ENCODE assay signal across 8 cellular contexts in the genomic region with DNA sequence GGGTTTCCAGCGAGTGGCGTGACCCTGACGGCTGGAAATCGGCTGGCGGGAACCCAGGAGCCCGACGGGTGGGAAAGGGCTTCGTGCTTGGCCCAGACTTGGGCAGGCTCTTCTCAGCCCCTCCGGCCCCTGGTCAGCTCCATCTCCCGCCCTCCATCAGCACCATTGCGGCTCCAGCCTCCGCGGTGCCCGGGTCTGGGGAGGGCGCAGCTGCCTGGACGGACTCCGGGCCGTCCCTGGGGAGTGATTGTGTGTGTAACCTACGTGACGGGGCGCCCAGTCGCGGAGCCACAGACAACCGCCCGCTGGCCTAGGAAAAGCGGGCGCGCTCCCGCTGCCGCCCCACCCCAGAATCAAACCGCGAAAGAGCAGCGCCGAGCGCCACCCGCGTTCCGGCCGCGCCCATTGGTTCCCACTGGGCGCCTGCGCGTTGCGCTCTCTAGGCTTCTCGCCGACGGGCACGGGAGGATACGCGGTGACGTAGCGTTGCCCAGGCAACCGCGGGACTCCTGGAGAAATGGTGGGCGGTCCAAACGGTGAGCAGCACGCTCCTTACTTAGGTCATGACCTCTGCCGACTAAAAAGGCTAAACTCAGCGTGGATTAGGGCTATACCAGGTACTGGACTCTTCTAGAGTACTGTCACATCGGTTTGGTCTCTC. TPM values are rescaled to one million over a fixed set of nuclear protein-coding genes. Genes with fewer than 3 reads are reported as not detected.
DNase-seq lines count a peak whose midpoint lies in the region; ATAC-seq and TF ChIP-seq lines count a peak whose summit lies in the region.

CFAP20DC (minus strand) TSS at position 355 of the 661 bp plus-strand sequence. CDS start 394 bp downstream, outside the sequence.

- ATAC-seq in Right ventricle myocardium inferior: peak; percentile 98

- peak; percentile 40 for TF ChIP-seq POLR2A in ovary (IDR thresholded peaks at IDR 0.05)
- TF ChIP-seq POLR2A in thyroid gland (IDR thresholded peaks at IDR 0.05): peak in 1 of 2 donors; percentile 48

- peaks cover 2% of the 10 kb centered on the region for H3K27me3 Mint-ChIP-seq in activated naive CD8-positive, alpha-beta T cell

- peak; percentile 88 for DNase-seq in EH (ENCODE audit: low read depth)
- peak; percentile 88 for DNase-seq in GOT3 (lab: John Stamatoyannopoulos, UW)
- peak; percentile 94 for DNase-seq in LHCN-M2 (ENCODE audit: low read depth)
- DNase-seq in SK-N-MC (ENCODE audit: low read depth, low spot score): peak; percentile 18
- peak; percentile 95 for DNase-seq in Right ventricle myocardium inferior (ENCODE audit: missing footprints)
- DNase-seq in ovary: peak; percentile 71 to 93 (median 82)
- DNase-seq in thyroid gland: peak; percentile 88

- peak within 1 kb of the TSS; percentile 61 for H3K27ac Mint-ChIP-seq in activated naive CD8-positive, alpha-beta T cell

- H3K9me3 ChIP-seq in SK-N-MC (ENCODE audit: low read depth, low read length) (no peaks in the 10 kb centered on the region), ovary (no peaks in the 10 kb centered on the region), thyroid gland (no peaks in the 10 kb centered on the region)

- no peaks in the 10 kb centered on the region for H3K36me3 Mint-ChIP-seq in activated naive CD8-positive, alpha-beta T cell

- H3K27me3 ChIP-seq in ovary (no peaks in the 10 kb centered on the region), thyroid gland (no peaks in the 10 kb centered on the region)

- no peak within 1 kb of the TSS for H3K27ac ChIP-seq in SK-N-MC
- no peak within 1 kb of the TSS for H3K27ac ChIP-seq in ovary
- H3K27ac ChIP-seq in thyroid gland: no peak within 1 kb of the TSS

- TF ChIP-seq CTCF in ovary (IDR thresholded peaks at IDR 0.05): no peak
- TF ChIP-seq CTCF in thyroid gland (IDR thresholded peaks at IDR 0.05): no peak

- H3K4me3 ChIP-seq in SK-N-MC (peak within 1 kb of the TSS; percentile 76), ovary (peak within 1 kb of the TSS; percentile 48), thyroid gland (replicated peaks in 1 of 3) (peak within 1 kb of the TSS; percentile 3 to 44 (median 38))

- H3K36me3 ChIP-seq in SK-N-MC (ENCODE audit: insufficient read depth, low read length) (no peaks in the 10 kb centered on the region), ovary (no peaks in the 10 kb centered on the region), thyroid gland (no peaks in the 10 kb centered on the region)

- intact Hi-C loops in Right ventricle myocardium inferior (cut with DNase I): loop anchor here (5.0 to 10.0 kb wide), 2 partner anchors 225 to 408 kb away; no protein-coding TSS in a partner anchor
- intact Hi-C loops in ovary (cut with DNase I): no loop called here
- intact Hi-C loops in thyroid gland (cut with DNase I): loop anchor here (5.0 kb wide), 1 partner anchor 408 kb away; no protein-coding TSS in a partner anchor

- no peaks in the 10 kb centered on the region for H3K4me1 ChIP-seq in ovary (ENCODE audit: insufficient read depth)
- H3K4me1 ChIP-seq in thyroid gland: peaks cover 0 to 4% of the 10 kb centered on the region in 2 donors

- H3K9me3 Mint-ChIP-seq in activated naive CD8-positive, alpha-beta T cell (ENCODE audit: low read depth): no peaks in the 10 kb centered on the region

- no peak for TF ChIP-seq EP300 in ovary (IDR thresholded peaks at IDR 0.05)

- H3K4me1 Mint-ChIP-seq in activated naive CD8-positive, alpha-beta T cell (ENCODE audit: low read depth): peaks cover 7% of the 10 kb centered on the region

- H3K9ac ChIP-seq in SK-N-MC (ENCODE audit: insufficient read length): no peak within 1 kb of the TSS

- H3K4me3 Mint-ChIP-seq in activated naive CD8-positive, alpha-beta T cell: peak within 1 kb of the TSS; percentile 74

- 1 to 3% (median 2%) methylated on average over 53 to 60 of the region's 60 CpGs for WGBS in ovary, 3 donors
- 4 to 7% methylated on average over 11 to 33 of the region's 60 CpGs for WGBS in thyroid gland, 2 donors

RNA-seq across cellular contexts. Expression of gene CFAP20DC, which starts in this region (rescaled TPM):
- total RNA-seq in LHCN-M2 (2014; rRNA removed): 5.1 and 8.2 TPM in 2 replicates
- 1.6 TPM for polyA plus RNA-seq in LHCN-M2 (2012)
- total RNA-seq in Right ventricle myocardium inferior: 0.22 TPM
- 1 to 10 TPM in 1 of 7 donors, under 1 TPM in 6; 0.10 to 1.4 (median 0.47) TPM for total RNA-seq in ovary
- 1 to 10 TPM in 1 of 2 donors, under 1 TPM in 1; 0.42 to 2.4 TPM for polyA plus RNA-seq in ovary
- under 1 TPM; 0.20 to 0.92 (median 0.60) TPM for total RNA-seq in thyroid gland

Comparison
In these comparisons a context has a peak if more than half of its experiments do, and no peak if none do; other contexts are left out.
1. Peak in DNase-seq and ATAC-seq in Right ventricle myocardium inferior; RNA of the gene not detected or under 1 TPM.
2. Peak in DNase-seq and H3K4me3 ChIP-seq in thyroid gland; RNA of the gene not detected or under 1 TPM.
3. DNase-seq: peak in every context shown above with its lines; median percentile 95 in Right ventricle myocardium inferior; 94 in LHCN-M2; 88 in EH; 88 in GOT3; 88 in thyroid gland; 82 in ovary; 18 in SK-N-MC.
4. intact Hi-C loops: an anchor here in Right ventricle myocardium inferior (5.0 to 10.0 kb wide) and thyroid gland (5.0 kb wide); none called in ovary.